ENCODE assay signal across 15 cellular contexts in genomic region chr22:33022231-33022630, GRCh38. TPM values are rescaled to one million over a fixed set of nuclear protein-coding genes. Genes with fewer than 3 reads are reported as not detected.
DNase-seq lines count a peak whose midpoint lies in the region; ATAC-seq and TF ChIP-seq lines count a peak whose summit lies in the region.
"Had no signal": no experiment of that assay in that cellular context is flagged by ENCODE, and none has a peak within 500 bp of the region (broad histone marks: within the 10 kb centered on the region; RNA-seq: fewer than 3 reads in every experiment).

No MANE protein-coding gene starts in this region.

- in situ Hi-C loops in gastrocnemius medialis (cut with MboI; ENCODE audit: low sequenced_read_pairs in 4 of 4), result loop anchor here in 1 of 4 donors (25.0 kb wide), 1 partner anchor 1035 kb away; no protein-coding TSS in a partner anchor

- TF ChIP-seq CTCF in right atrium auricular region (IDR thresholded peaks at IDR 0.05) (no peak), gastrocnemius medialis (IDR thresholded peaks at IDR 0.05 in 4 of 5, conservative IDR thresholded peaks at IDR 0.05 in 1 of 5) (no peak)

- no peaks in the 10 kb centered on the region for H3K36me3 ChIP-seq in right atrium auricular region
- H3K36me3 ChIP-seq in gastrocnemius medialis, result no peaks in the 10 kb centered on the region

- H3K9me3 ChIP-seq in right atrium auricular region, result no peaks in the 10 kb centered on the region
- H3K9me3 ChIP-seq in gastrocnemius medialis, result no peaks in the 10 kb centered on the region
- H3K9me3 ChIP-seq: Caco-2 had no signal

- DNase-seq in NCI-H510A treated with DMSO at 0.1 percent for 48 hours (lab: John Stamatoyannopoulos, UW) (peak; percentile 3), NCI-H510A (lab: John Stamatoyannopoulos, UW) (no peak), right atrium auricular region (ENCODE audit: low spot score) (peak; percentile 23), Right ventricle myocardium superior (no peak), left lobe of liver (ENCODE audit: low spot score) (peak; percentile 1), gastrocnemius medialis (no peak), HK-2 (ENCODE audit: unreplicated experiment) (no peak)
- DNase-seq: 8988T; C1 segment of cervical spinal cord; Caco-2; CD4-positive, alpha-beta T cell; DMS79 treated with DMSO at 0.1 percent for 48 hours; EL; H9 had no signal

- no peaks in the 10 kb centered on the region for H3K4me1 ChIP-seq in right atrium auricular region
- no peaks in the 10 kb centered on the region for H3K4me1 ChIP-seq in gastrocnemius medialis
- H3K4me1 ChIP-seq: Caco-2 had no signal

- TF ChIP-seq POLR2A in gastrocnemius medialis (IDR thresholded peaks at IDR 0.05), result no peak

- H3K27me3 ChIP-seq in right atrium auricular region, result no peaks in the 10 kb centered on the region
- no peaks in the 10 kb centered on the region for H3K27me3 ChIP-seq in gastrocnemius medialis

- intact Hi-C loops in Right ventricle myocardium superior (cut with DNase I) (loop anchor here (5.0 kb wide), 1 partner anchor 185 kb away; no protein-coding TSS in a partner anchor), gastrocnemius medialis (cut with DNase I; ENCODE audit: low total_unique reads) (no loop called here)

- H3K4me3 ChIP-seq in right atrium auricular region, result no peak overlapping the region
- no peak overlapping the region for H3K4me3 ChIP-seq in gastrocnemius medialis

- no peak for ATAC-seq in Right ventricle myocardium superior (ENCODE audit: poor library complexity)
- no peak for ATAC-seq in left lobe of liver
- no peak for ATAC-seq in gastrocnemius medialis
- ATAC-seq: HepG2 had no signal

- no peak overlapping the region for H3K27ac ChIP-seq in right atrium auricular region
- no peak overlapping the region for H3K27ac ChIP-seq in gastrocnemius medialis

RNA-seq across cellular contexts. Expression of gene SYN3, which starts 36.0 kb away (rescaled TPM):
- total RNA-seq in right atrium auricular region (under 1 TPM; 0.44 to 0.51 TPM), Right ventricle myocardium superior (0.40 TPM), left lobe of liver (0.75 TPM), gastrocnemius medialis (under 1 TPM in 2 of 4 donors, not detected in 2; 0.10 to 0.62 TPM)
- total RNA-seq: Caco-2; CD4-positive, alpha-beta T cell had no signal

Comparison
In these comparisons a context has a peak if more than half of its experiments do, and no peak if none do; other contexts are left out.
1. DNase-seq: peak in NCI-H510A treated with DMSO at 0.1 percent for 48 hours (single experiment), right atrium auricular region (single experiment) and left lobe of liver (single experiment); none in NCI-H510A (single experiment), Right ventricle myocardium superior (single experiment), gastrocnemius medialis (0 of 2) and HK-2 (single experiment).